9 cellular contexts compared by ENCODE assay signal in the genomic region with DNA sequence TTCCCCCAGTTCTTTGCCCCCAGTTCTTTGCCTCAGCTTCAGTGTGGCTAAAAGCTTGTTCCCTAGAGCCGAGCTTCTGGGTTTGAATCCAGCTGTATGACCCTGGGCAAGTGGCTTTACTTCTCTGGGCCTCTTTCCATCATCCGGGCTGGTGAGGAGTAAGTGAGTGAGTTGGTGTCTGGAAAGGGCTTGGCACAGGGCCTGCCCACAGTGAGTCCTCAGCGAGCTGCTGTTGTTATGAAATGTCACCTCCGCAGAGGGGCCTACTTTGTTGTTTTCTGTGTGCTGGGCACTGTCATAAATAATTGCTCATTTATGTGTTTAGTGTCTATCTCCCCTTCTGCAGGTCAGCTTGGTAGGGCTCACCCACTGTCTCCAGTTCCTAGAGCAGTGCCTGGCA. TPM values are rescaled to one million over a fixed set of nuclear protein-coding genes. Genes with fewer than 3 reads are reported as not detected.
DNase-seq lines count a peak whose midpoint lies in the region; ATAC-seq and TF ChIP-seq lines count a peak whose summit lies in the region.
"Had no signal": no experiment of that assay in that cellular context is flagged by ENCODE, and none has a peak within 500 bp of the region (broad histone marks: within the 10 kb centered on the region; RNA-seq: fewer than 3 reads in every experiment).

No MANE protein-coding gene starts in this region.

- H3K9ac ChIP-seq in GM23248 = 0 out of 2 replicates have a peak overlapping the region, but pooled peaks have one; percentile 27

- H3K4me1 ChIP-seq in GM23248 (ENCODE audit: insufficient read depth) (peaks cover 36% of the 10 kb centered on the region), Panc1 (ENCODE audit: control insufficient read depth, insufficient read depth, low read length) (peaks cover 81% of the 10 kb centered on the region), gastrocnemius medialis (peaks cover 79 to 89% of the 10 kb centered on the region in 2 donors)

- 12 to 21% methylated on average over 4 of the region's 4 CpGs for WGBS in GM23248 (ENCODE audit: low coverage in 1 of 2, low lambda C conversion rate in 2 of 2, missing lambda C conversion rate in 2 of 2), 2 experiments

- intact Hi-C loops in Panc1 (cut with micrococcal nuclease; ENCODE audit: unreplicated experiment) (no loop called here), dorsolateral prefrontal cortex (cut with DNase I) (no loop called here), gastrocnemius medialis (cut with DNase I; ENCODE audit: low total_unique reads) (loop anchor here (2.0 to 5.0 kb wide), 4 partner anchors 19 to 111 kb away; no protein-coding TSS in a partner anchor)

- H3K4me3 ChIP-seq in GM23248 (no peak overlapping the region), Panc1 (ENCODE audit: low read depth in 2 of 2, low read length in 2 of 2) (no peak overlapping the region), dorsolateral prefrontal cortex (no peak overlapping the region), gastrocnemius medialis (no peak overlapping the region)

- no peak for TF ChIP-seq POLR2A in gastrocnemius medialis (IDR thresholded peaks at IDR 0.05)

- H3K27ac ChIP-seq in GM23248 (peak overlapping the region; percentile 49), Panc1 (ENCODE audit: low read length) (peak overlapping the region; percentile 87), dorsolateral prefrontal cortex (peak overlapping the region in 44 of 59 donors; percentile 5 to 94 (median 72)), gastrocnemius medialis (peak overlapping the region; percentile 74 to 89 (median 87))

- no TSS peak for BruUV-seq in Panc1 (replicated peaks; lab: Mats Ljungman, UMichigan)

- no peaks in the 10 kb centered on the region for H3K36me3 ChIP-seq in GM23248 (ENCODE audit: low read depth)
- H3K36me3 ChIP-seq in Panc1 (ENCODE audit: control insufficient read depth, insufficient read depth, low read length) = no peaks in the 10 kb centered on the region
- no peaks in the 10 kb centered on the region for H3K36me3 ChIP-seq in gastrocnemius medialis

- no peaks in the 10 kb centered on the region for H4K20me1 ChIP-seq in GM23248 (ENCODE audit: insufficient read depth)

- no peak overlapping the region for H2AFZ ChIP-seq in GM23248

- no peak overlapping the region for H3K4me2 ChIP-seq in GM23248 (ENCODE audit: unreplicated experiment)

- 0 out of 2 replicates have a peak, but pooled peaks cover 15% of the 10 kb centered on the region for H3F3A ChIP-seq in GM23248 (ENCODE audit: insufficient read depth)

- DNase-seq in GM23248 (peak; percentile 92), Panc1 (ENCODE audit: low read depth, low spot score) (no peak), dorsolateral prefrontal cortex (no peak), gastrocnemius medialis (peak; percentile 65 to 82), pons (ENCODE audit: low spot score) (no peak), activated gamma-delta T cell (lab: John Stamatoyannopoulos, UW) (no peak), GM10248 (ENCODE audit: extremely low spot score) (no peak)
- DNase-seq: NCI-H1105 treated with DMSO at 0.1 percent for 48 hours had no signal

- H3K27me3 ChIP-seq in GM23248 (replicated peaks; ENCODE audit: insufficient read depth) (no peaks in the 10 kb centered on the region), Panc1 (ENCODE audit: control insufficient read depth, insufficient read depth, low read length) (no peaks in the 10 kb centered on the region), dorsolateral prefrontal cortex (no peaks in the 10 kb centered on the region), gastrocnemius medialis (no peaks in the 10 kb centered on the region)

- H3K9me3 ChIP-seq in GM23248 (ENCODE audit: low read depth) = no peaks in the 10 kb centered on the region
- H3K9me3 ChIP-seq in Panc1 (ENCODE audit: control insufficient read depth, insufficient read depth, low read depth, low read length) = no peaks in the 10 kb centered on the region
- no peaks in the 10 kb centered on the region for H3K9me3 ChIP-seq in gastrocnemius medialis

- CTCF ChIA-PET in Panc1 (lab: Charles Lee) = interaction anchor here (0.6 kb wide), 1 partner anchor 185 kb away, joined by 8 read pairs; no protein-coding TSS in a partner anchor
- CTCF ChIA-PET in GM10248 (lab: Yijun Ruan, JAX) = interaction anchor here (1.0 to 2.3 kb wide), 4 partner anchors 10 to 241 kb away, joined by 3 to 7 read pairs (median 4); no protein-coding TSS in a partner anchor

- H3K79me2 ChIP-seq in GM23248 (ENCODE audit: insufficient read depth) = peaks cover 27% of the 10 kb centered on the region

- POLR2A ChIA-PET in Panc1 (lab: Charles Lee) = no interaction called here
- POLR2A ChIA-PET in GM10248 (lab: Yijun Ruan, JAX) = no interaction called here

- no peak for ATAC-seq in Panc1
- peak; percentile 31 for ATAC-seq in gastrocnemius medialis
- ATAC-seq in HG03108 (IDR thresholded peaks at IDR 0.05; ENCODE audit: unreplicated experiment) = no peak

- H3K9me2 ChIP-seq in GM23248 (ENCODE audit: insufficient read depth) = no peaks in the 10 kb centered on the region

- TF ChIP-seq CTCF in Panc1 (IDR thresholded peaks at IDR 0.05) (no peak), dorsolateral prefrontal cortex (IDR thresholded peaks at IDR 0.05 in 54 of 56, conservative IDR thresholded peaks at IDR 0.05 in 2 of 56; ENCODE audit: low read depth in 1 of 56, partially characterized antibody in 56 of 56) (no peak), gastrocnemius medialis (IDR thresholded peaks at IDR 0.05 in 4 of 5, conservative IDR thresholded peaks at IDR 0.05 in 1 of 5) (no peak), GM10248 (IDR thresholded peaks at IDR 0.05; ENCODE audit: control extremely low read depth, extremely low read depth, low read depth, missing control alignments) (no peak)

- in situ Hi-C loops in GM23248 (cut with MboI) = no loop called here
- in situ Hi-C loops in Panc1 (cut with HindIII; ENCODE audit: low pct_unique_long_range_greater_than_20kb, low sequenced_read_pairs) = no loop called here
- in situ Hi-C loops in gastrocnemius medialis (cut with MboI; ENCODE audit: low sequenced_read_pairs in 4 of 4) = no loop called here

RNA-seq across cellular contexts. Expression of a gene that starts 31.7 kb away (rescaled TPM):
- total RNA-seq in GM23248 (2014; rRNA removed; shearing (Covaris generic)) = 10.6 and 13.4 TPM in 2 replicates
- 4.6 and 4.7 TPM in 2 replicates for polyA plus RNA-seq in GM23248 (2016; fragmentation: Nextera tagmentation; extraction: Ambion mirVana)
- total RNA-seq in Panc1 (2021; ENCODE audit: unreplicated experiment) (61.0 TPM), dorsolateral prefrontal cortex (10 to 100 TPM; 17.9 to 78.1 (median 30.7) TPM), gastrocnemius medialis (100 to 1,000 TPM in 2 of 4 donors, 10 to 100 TPM in 2; 42.1 to 119 (median 88.7) TPM)
- 53.8 TPM for polyA plus RNA-seq in Panc1 (2012; ENCODE audit: insufficient read length)

Comparison
In these comparisons a context has a peak if more than half of its experiments do, and no peak if none do; other contexts are left out.
1. DNase-seq: peak in GM23248 (single experiment) and gastrocnemius medialis (2 of 2); none in Panc1 (single experiment), dorsolateral prefrontal cortex (0 of 10), pons (single experiment), activated gamma-delta T cell (single experiment) and GM10248 (single experiment).
2. ATAC-seq: peak in gastrocnemius medialis (2 of 2); none in Panc1 (single experiment) and HG03108 (single experiment).
3. Peak in every context shown above with its lines, with median percentiles within 50 percentile points of each other: H3K27ac ChIP-seq.